Comparison of ENCODE assay signal across 1 cellular context in the genomic region with DNA sequence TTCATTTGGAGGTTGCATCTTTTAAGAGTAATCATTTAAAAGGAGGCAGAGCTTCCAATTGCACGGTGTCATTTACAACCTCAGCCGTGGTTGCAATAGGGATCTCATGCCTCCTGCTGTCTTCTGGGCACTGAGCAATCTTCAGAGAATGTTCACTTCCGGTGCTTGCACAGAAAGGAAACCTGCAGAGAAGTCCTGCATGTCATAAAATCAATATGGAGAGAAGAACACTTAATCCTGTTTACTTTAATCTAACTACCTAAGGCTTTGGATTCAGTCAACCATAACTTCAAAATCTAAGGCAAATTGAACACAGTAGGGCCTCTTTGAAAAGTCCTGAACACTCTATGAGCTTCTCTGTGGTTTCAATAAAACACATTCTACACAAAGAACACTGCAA.
TF ChIP-seq lines count a peak whose summit lies in the region.

No MANE protein-coding gene starts in this region.

TF ChIP-seq in HEK293, 187 proteins besides CTCF, POLR2A, EP300 and RAD21 (continued from another document and continues in another):
- TF ChIP-seq, protein P1, sequence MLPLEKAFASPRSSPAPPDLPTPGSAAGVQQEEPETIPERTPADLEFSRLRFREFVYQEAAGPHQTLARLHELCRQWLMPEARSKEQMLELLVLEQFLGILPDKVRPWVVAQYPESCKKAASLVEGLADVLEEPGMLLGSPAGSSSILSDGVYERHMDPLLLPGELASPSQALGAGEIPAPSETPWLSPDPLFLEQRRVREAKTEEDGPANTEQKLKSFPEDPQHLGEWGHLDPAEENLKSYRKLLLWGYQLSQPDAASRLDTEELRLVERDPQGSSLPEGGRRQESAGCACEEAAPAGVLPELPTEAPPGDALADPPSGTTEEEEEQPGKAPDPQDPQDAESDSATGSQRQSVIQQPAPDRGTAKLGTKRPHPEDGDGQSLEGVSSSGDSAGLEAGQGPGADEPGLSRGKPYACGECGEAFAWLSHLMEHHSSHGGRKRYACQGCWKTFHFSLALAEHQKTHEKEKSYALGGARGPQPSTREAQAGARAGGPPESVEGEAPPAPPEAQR (tag by site-specific recombination; IDR thresholded peaks at IDR 0.05), result no peak
- TF ChIP-seq, protein P2, sequence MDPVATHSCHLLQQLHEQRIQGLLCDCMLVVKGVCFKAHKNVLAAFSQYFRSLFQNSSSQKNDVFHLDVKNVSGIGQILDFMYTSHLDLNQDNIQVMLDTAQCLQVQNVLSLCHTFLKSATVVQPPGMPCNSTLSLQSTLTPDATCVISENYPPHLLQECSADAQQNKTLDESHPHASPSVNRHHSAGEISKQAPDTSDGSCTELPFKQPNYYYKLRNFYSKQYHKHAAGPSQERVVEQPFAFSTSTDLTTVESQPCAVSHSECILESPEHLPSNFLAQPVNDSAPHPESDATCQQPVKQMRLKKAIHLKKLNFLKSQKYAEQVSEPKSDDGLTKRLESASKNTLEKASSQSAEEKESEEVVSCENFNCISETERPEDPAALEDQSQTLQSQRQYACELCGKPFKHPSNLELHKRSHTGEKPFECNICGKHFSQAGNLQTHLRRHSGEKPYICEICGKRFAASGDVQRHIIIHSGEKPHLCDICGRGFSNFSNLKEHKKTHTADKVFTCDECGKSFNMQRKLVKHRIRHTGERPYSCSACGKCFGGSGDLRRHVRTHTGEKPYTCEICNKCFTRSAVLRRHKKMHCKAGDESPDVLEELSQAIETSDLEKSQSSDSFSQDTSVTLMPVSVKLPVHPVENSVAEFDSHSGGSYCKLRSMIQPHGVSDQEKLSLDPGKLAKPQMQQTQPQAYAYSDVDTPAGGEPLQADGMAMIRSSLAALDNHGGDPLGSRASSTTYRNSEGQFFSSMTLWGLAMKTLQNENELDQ (tag by site-specific recombination; IDR thresholded peaks at IDR 0.05; ENCODE audit: low read depth), result no peak
- TF ChIP-seq ZBTB17 (tag by site-specific recombination; IDR thresholded peaks at IDR 0.05) (peak; percentile 62), WT1 (tag by site-specific recombination; IDR thresholded peaks at IDR 0.05) (peak; percentile 93), ZNF776 (tag by site-specific recombination; IDR thresholded peaks at IDR 0.05; ENCODE audit: borderline replicate concordance) (no peak), HOXD13 (CRISPR knock-in tag; IDR thresholded peaks at IDR 0.05; ENCODE audit: borderline replicate concordance) (no peak), ZNF768 (tag by site-specific recombination; IDR thresholded peaks at IDR 0.05) (no peak), ZNF555 (tag by site-specific recombination; conservative IDR thresholded peaks at IDR 0.05) (no peak), SP7 (tag by site-specific recombination; IDR thresholded peaks at IDR 0.05) (peak; percentile 90), ZNF302 (tag by site-specific recombination; IDR thresholded peaks at IDR 0.05; ENCODE audit: low read depth) (no peak), SETDB1 (IDR thresholded peaks at IDR 0.05; ENCODE audit: insufficient read length, low read length) (no peak), OSR2 (tag by site-specific recombination; IDR thresholded peaks at IDR 0.05) (peak; percentile 99), SALL2 (tag by site-specific recombination; IDR thresholded peaks at IDR 0.05; ENCODE audit: borderline replicate concordance) (no peak), GLIS1 (tag by site-specific recombination; IDR thresholded peaks at IDR 0.05) (peak; percentile 87), ZNF548 (tag by site-specific recombination; IDR thresholded peaks at IDR 0.05) (no peak), IKZF3 (tag by site-specific recombination; IDR thresholded peaks at IDR 0.05) (peak; percentile 81), ZNF660 (tag by site-specific recombination; IDR thresholded peaks at IDR 0.05) (peak; percentile 82; the same call in 1 of the 2 replicates), ZXDB (tag by site-specific recombination; IDR thresholded peaks at IDR 0.05) (peak; percentile 89), ZNF664 (tag by site-specific recombination; IDR thresholded peaks at IDR 0.05) (no peak; the same call in none of the 2 replicates), ZNF48 (tag by site-specific recombination; IDR thresholded peaks at IDR 0.05) (no peak), ZFHX2 (tag by site-specific recombination; conservative IDR thresholded peaks at IDR 0.05) (no peak), ZSCAN23 (tag by site-specific recombination; IDR thresholded peaks at IDR 0.05) (peak; percentile 54; the same call in 1 of the 2 replicates), KLF10 (tag by site-specific recombination; IDR thresholded peaks at IDR 0.05) (peak; percentile 63; the same call in 1 of the 2 replicates), ZNF510 (tag by site-specific recombination; IDR thresholded peaks at IDR 0.05; ENCODE audit: insufficient replicate concordance) (no peak), BCL11A (tag by site-specific recombination; IDR thresholded peaks at IDR 0.05; ENCODE audit: low read depth) (peak; percentile 74; the same call in 1 of the 2 replicates), ZFP41 (tag by site-specific recombination; IDR thresholded peaks at IDR 0.05; ENCODE audit: borderline replicate concordance) (no peak), ZNF366 (tag by site-specific recombination; conservative IDR thresholded peaks at IDR 0.05) (no peak), FEZF1 (tag by site-specific recombination; IDR thresholded peaks at IDR 0.05) (peak; percentile 99), ZNF530 (tag by site-specific recombination; IDR thresholded peaks at IDR 0.05; ENCODE audit: low read depth) (no peak), RBAK (tag by site-specific recombination; IDR thresholded peaks at IDR 0.05) (no peak), ZNF292 (tag by site-specific recombination; IDR thresholded peaks at IDR 0.05; ENCODE audit: borderline replicate concordance, low read depth) (no peak), SCRT2 (tag by site-specific recombination; IDR thresholded peaks at IDR 0.05) (no peak), ZNF114 (tag by site-specific recombination; IDR thresholded peaks at IDR 0.05) (no peak), ZNF558 (tag by site-specific recombination; IDR thresholded peaks at IDR 0.05) (0 out of 2 replicates have a peak, but pooled peaks have one; percentile 40), ZNF544 (tag by site-specific recombination; IDR thresholded peaks at IDR 0.05) (no peak), EGR2 (tag by site-specific recombination; IDR thresholded peaks at IDR 0.05; ENCODE audit: low read depth) (no peak), ZNF132 (tag by site-specific recombination; IDR thresholded peaks at IDR 0.05; ENCODE audit: borderline replicate concordance) (no peak), KLF16 (tag by site-specific recombination; IDR thresholded peaks at IDR 0.05) (no peak), YY2 (tag by site-specific recombination; IDR thresholded peaks at IDR 0.05) (no peak), ZNF624 (tag by site-specific recombination; IDR thresholded peaks at IDR 0.05) (no peak), ZFP37 (tag by site-specific recombination; IDR thresholded peaks at IDR 0.05) (no peak; the same call in 1 of the 2 replicates), ZNF23 (tag by site-specific recombination; IDR thresholded peaks at IDR 0.05; ENCODE audit: borderline replicate concordance) (no peak), SP2 (tag by site-specific recombination; IDR thresholded peaks at IDR 0.05) (no peak), KLF9 (tag by site-specific recombination; IDR thresholded peaks at IDR 0.05; ENCODE audit: low read depth) (no peak), ZNF623 (tag by site-specific recombination; IDR thresholded peaks at IDR 0.05) (no peak), ZBTB8A (tag by site-specific recombination; IDR thresholded peaks at IDR 0.05) (peak; percentile 56)
- TF ChIP-seq, protein P3, sequence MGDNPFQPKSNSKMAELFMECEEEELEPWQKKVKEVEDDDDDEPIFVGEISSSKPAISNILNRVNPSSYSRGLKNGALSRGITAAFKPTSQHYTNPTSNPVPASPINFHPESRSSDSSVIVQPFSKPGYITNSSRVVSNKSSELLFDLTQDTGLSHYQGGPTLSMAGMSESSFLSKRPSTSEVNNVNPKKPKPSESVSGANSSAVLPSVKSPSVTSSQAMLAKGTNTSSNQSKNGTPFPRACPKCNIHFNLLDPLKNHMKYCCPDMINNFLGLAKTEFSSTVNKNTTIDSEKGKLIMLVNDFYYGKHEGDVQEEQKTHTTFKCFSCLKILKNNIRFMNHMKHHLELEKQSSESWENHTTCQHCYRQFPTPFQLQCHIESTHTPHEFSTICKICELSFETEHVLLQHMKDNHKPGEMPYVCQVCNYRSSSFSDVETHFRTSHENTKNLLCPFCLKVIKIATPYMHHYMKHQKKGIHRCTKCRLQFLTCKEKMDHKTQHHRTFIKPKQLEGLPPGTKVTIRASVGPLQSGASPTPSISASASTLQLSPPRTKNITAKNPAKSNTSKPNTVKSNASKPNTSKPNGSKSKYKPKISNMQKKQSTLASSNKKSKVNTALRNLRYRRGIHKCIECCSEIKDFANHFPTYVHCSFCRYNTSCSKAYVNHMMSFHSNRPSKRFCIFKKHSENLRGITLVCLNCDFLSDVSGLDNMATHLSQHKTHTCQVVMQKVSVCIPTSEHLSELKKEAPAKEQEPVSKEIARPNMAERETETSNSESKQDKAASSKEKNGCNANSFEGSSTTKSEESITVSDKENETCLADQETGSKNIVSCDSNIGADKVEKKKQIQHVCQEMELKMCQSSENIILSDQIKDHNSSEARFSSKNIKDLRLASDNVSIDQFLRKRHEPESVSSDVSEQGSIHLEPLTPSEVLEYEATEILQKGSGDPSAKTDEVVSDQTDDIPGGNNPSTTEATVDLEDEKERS (tag by site-specific recombination; IDR thresholded peaks at IDR 0.05), result no peak
- TF ChIP-seq, protein P4, sequence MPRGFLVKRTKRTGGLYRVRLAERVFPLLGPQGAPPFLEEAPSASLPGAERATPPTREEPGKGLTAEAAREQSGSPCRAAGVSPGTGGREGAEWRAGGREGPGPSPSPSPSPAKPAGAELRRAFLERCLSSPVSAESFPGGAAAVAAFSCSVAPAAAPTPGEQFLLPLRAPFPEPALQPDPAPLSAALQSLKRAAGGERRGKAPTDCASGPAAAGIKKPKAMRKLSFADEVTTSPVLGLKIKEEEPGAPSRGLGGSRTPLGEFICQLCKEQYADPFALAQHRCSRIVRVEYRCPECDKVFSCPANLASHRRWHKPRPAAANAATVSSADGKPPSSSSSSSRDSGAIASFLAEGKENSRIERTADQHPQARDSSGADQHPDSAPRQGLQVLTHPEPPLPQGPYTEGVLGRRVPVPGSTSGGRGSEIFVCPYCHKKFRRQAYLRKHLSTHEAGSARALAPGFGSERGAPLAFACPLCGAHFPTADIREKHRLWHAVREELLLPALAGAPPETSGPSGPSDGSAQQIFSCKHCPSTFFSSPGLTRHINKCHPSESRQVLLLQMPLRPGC (tag by site-specific recombination; IDR thresholded peaks at IDR 0.05), result peak; percentile 54; the same call in 1 of the 2 replicates
- TF ChIP-seq, protein P5, sequence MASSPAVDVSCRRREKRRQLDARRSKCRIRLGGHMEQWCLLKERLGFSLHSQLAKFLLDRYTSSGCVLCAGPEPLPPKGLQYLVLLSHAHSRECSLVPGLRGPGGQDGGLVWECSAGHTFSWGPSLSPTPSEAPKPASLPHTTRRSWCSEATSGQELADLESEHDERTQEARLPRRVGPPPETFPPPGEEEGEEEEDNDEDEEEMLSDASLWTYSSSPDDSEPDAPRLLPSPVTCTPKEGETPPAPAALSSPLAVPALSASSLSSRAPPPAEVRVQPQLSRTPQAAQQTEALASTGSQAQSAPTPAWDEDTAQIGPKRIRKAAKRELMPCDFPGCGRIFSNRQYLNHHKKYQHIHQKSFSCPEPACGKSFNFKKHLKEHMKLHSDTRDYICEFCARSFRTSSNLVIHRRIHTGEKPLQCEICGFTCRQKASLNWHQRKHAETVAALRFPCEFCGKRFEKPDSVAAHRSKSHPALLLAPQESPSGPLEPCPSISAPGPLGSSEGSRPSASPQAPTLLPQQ (tag by site-specific recombination; IDR thresholded peaks at IDR 0.05), result no peak
- TF ChIP-seq, protein P6, sequence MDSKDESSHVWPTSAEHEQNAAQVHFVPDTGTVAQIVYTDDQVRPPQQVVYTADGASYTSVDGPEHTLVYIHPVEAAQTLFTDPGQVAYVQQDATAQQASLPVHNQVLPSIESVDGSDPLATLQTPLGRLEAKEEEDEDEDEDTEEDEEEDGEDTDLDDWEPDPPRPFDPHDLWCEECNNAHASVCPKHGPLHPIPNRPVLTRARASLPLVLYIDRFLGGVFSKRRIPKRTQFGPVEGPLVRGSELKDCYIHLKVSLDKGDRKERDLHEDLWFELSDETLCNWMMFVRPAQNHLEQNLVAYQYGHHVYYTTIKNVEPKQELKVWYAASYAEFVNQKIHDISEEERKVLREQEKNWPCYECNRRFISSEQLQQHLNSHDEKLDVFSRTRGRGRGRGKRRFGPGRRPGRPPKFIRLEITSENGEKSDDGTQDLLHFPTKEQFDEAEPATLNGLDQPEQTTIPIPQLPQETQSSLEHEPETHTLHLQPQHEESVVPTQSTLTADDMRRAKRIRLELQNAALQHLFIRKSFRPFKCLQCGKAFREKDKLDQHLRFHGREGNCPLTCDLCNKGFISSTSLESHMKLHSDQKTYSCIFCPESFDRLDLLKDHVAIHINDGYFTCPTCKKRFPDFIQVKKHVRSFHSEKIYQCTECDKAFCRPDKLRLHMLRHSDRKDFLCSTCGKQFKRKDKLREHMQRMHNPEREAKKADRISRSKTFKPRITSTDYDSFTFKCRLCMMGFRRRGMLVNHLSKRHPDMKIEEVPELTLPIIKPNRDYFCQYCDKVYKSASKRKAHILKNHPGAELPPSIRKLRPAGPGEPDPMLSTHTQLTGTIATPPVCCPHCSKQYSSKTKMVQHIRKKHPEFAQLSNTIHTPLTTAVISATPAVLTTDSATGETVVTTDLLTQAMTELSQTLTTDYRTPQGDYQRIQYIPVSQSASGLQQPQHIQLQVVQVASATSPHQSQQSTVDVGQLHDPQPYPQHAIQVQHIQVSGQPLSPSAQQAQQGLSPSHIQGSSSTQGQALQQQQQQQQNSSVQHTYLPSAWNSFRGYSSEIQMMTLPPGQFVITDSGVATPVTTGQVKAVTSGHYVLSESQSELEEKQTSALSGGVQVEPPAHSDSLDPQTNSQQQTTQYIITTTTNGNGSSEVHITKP (tag by site-specific recombination; IDR thresholded peaks at IDR 0.05), result 0 out of 2 replicates have a peak, but pooled peaks have one; percentile 27
- TF ChIP-seq, protein P7, sequence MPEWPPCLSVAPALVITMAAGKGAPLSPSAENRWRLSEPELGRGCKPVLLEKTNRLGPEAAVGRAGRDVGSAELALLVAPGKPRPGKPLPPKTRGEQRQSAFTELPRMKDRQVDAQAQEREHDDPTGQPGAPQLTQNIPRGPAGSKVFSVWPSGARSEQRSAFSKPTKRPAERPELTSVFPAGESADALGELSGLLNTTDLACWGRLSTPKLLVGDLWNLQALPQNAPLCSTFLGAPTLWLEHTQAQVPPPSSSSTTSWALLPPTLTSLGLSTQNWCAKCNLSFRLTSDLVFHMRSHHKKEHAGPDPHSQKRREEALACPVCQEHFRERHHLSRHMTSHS (tag by site-specific recombination; IDR thresholded peaks at IDR 0.05), result no peak
- TF ChIP-seq, protein P8, sequence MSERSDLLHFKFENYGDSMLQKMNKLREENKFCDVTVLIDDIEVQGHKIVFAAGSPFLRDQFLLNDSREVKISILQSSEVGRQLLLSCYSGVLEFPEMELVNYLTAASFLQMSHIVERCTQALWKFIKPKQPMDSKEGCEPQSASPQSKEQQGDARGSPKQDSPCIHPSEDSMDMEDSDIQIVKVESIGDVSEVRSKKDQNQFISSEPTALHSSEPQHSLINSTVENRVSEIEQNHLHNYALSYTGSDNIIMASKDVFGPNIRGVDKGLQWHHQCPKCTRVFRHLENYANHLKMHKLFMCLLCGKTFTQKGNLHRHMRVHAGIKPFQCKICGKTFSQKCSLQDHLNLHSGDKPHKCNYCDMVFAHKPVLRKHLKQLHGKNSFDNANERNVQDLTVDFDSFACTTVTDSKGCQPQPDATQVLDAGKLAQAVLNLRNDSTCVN (tag by site-specific recombination; optimal IDR thresholded peaks at IDR 0.05), result no peak
